5 cellular contexts compared by ENCODE assay signal in the genomic region with DNA sequence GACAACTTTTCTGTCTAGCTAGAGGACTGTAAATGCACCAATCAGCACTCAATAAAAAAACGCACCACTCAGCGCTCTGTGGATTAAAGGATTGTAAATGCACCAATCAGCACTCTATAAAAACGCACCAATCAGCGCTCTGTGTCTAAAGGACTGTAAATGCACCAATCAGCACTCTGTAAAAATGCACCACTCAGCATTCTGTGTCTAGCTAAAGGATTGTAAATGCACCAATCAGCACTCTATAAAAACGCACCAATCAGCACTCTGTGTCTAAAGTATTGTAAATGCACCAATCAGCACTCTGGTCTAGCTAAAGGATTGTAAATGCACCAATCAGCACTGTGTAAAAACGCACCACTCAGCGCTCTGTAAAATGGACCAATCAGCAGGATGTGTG. TPM values are rescaled to one million over a fixed set of nuclear protein-coding genes. Genes with fewer than 3 reads are reported as not detected.
DNase-seq lines count a peak whose midpoint lies in the region; ATAC-seq, FAIRE-seq and TF ChIP-seq lines count a peak whose summit lies in the region.
"Not testable (repeated sequence)": the region's sequence is repeated elsewhere in the genome, so short reads cannot be mapped to it uniquely, and the experiment has no call there.

No MANE protein-coding gene starts in this region.

- not testable (repeated sequence) for H3K4me3 ChIP-seq in A549; IMR-90 (ENCODE audit: insufficient read depth, low read depth, low read length); K562; HepG2 (replicated peaks in 1 of 3; ENCODE audit: insufficient read depth in 1 of 3, low read depth in 2 of 3, low read length in 3 of 3)

- CTCF ChIA-PET in A549 (lab: Yijun Ruan, JAX) (interaction anchor here (1.1 to 1.3 kb wide), 2 partner anchors 25 to 514 kb away, joined by 3 to 5 read pairs; a partner anchor contains a TSS), WTC11 (lab: Charles Lee) (interaction anchor here (0.6 kb wide), 1 partner anchor 26 kb away, joined by 3 read pairs; a partner anchor contains a TSS)
- CTCF ChIA-PET in IMR-90 (lab: Yijun Ruan, JAX); K562 (lab: Yijun Ruan, JAX; ENCODE audit: low intra/inter-chr PET ratio); HepG2 (lab: Yijun Ruan, JAX; ENCODE audit: low intra/inter-chr PET ratio, low total read pairs): not testable (repeated sequence)

- BruUV-seq in IMR-90 (replicated peaks; lab: Mats Ljungman, UMichigan); K562 (replicated peaks; lab: Mats Ljungman, UMichigan); HepG2 (replicated peaks; lab: Mats Ljungman, UMichigan): not testable (repeated sequence)

- H4K8ac ChIP-seq in IMR-90 (ENCODE audit: low read depth in 2 of 2, low read length in 2 of 2) = not testable (repeated sequence)

- not testable (repeated sequence) for ATAC-seq in A549; IMR-90 (ENCODE audit: low read depth); WTC11; K562; HepG2

- dilution Hi-C loops in IMR-90 (cut with HindIII; ENCODE audit: low sequenced_read_pairs, unreplicated experiment) = not testable (repeated sequence)

- not testable (repeated sequence) for TF ChIP-seq POLR2A in A549 (IDR thresholded peaks at IDR 0.05; ENCODE audit: low read length); IMR-90 (IDR thresholded peaks at IDR 0.05; ENCODE audit: low read depth, low read length); K562 (conservative IDR thresholded peaks at IDR 0.05); HepG2 (IDR thresholded peaks at IDR 0.05; ENCODE audit: insufficient read depth in 1 of 2, low read depth in 2 of 2, low read length in 2 of 2)

- not testable (repeated sequence) for H3K27ac Mint-ChIP-seq in WTC11

- in situ Hi-C loops in IMR-90 (cut with MboI; ENCODE audit: low sequenced_read_pairs) = loop anchor here (5.0 to 25.0 kb wide), 2 partner anchors 517 to 992 kb away; no protein-coding TSS in a partner anchor
- in situ Hi-C loops in K562 (cut with MboI) = loop anchor here (10.0 kb wide), 1 partner anchor 210 kb away; no protein-coding TSS in a partner anchor
- in situ Hi-C loops in HepG2 (cut with HindIII; ENCODE audit: extremely low pct_ligation_motif_present, low pct_unique_long_range_greater_than_20kb) = not testable (repeated sequence)

- H2AFZ ChIP-seq in IMR-90 (replicated peaks; ENCODE audit: low read length, poor library complexity); K562 (ENCODE audit: low read depth, low read length); HepG2 (ENCODE audit: low read length): not testable (repeated sequence)

- H3K36me3 ChIP-seq in IMR-90 (ENCODE audit: control insufficient read depth, insufficient read depth, low read length); K562 (ENCODE audit: control insufficient read depth, insufficient read depth, low read length): not testable (repeated sequence)
- peaks cover 5 to 12% of the 10 kb centered on the region in 2 experiments for H3K36me3 ChIP-seq in HepG2 (replicated peaks in 1 of 2; ENCODE audit: control insufficient read depth in 1 of 2, insufficient read depth in 2 of 2, low read length in 2 of 2)

- H4K5ac ChIP-seq in IMR-90 (ENCODE audit: low read depth, low read length) = not testable (repeated sequence)

- H2BK20ac ChIP-seq in IMR-90 (ENCODE audit: low read depth, low read length) = not testable (repeated sequence)

- TF ChIP-seq CTCF in A549 (IDR thresholded peaks at IDR 0.05); IMR-90 (conservative IDR thresholded peaks at IDR 0.05; ENCODE audit: low read depth, low read length); WTC11 (IDR thresholded peaks at IDR 0.05); K562 (IDR thresholded peaks at IDR 0.05 in 2 of 3, conservative IDR thresholded peaks at IDR 0.05 in 1 of 3; ENCODE audit: insufficient read depth in 2 of 3, low read depth in 1 of 3, low read length in 3 of 3); HepG2 (CRISPR knock-in tag; IDR thresholded peaks at IDR 0.05): not testable (repeated sequence)

- H3K79me1 ChIP-seq in IMR-90 (ENCODE audit: low read depth in 1 of 2, low read length in 2 of 2) = peaks cover 9 to 31% of the 10 kb centered on the region in 2 experiments

- not testable (repeated sequence) for H2BK15ac ChIP-seq in IMR-90 (ENCODE audit: low read depth, low read length)

- H2AK9ac ChIP-seq in IMR-90 (replicated peaks; ENCODE audit: low read depth, low read length, poor library complexity) = not testable (repeated sequence)

- H2BK120ac ChIP-seq in IMR-90 (ENCODE audit: low read depth, low read length) = not testable (repeated sequence)

- not testable (repeated sequence) for DNase-seq in A549 (ENCODE audit: low read depth in 1 of 2, low spot score in 1 of 2); IMR-90; WTC11 (ENCODE audit: low spot score); K562 (ENCODE audit: extremely low read depth in 1 of 4, low spot score in 3 of 4); HepG2 (ENCODE audit: low spot score)

- TF ChIP-seq RAD21 in A549 (conservative IDR thresholded peaks at IDR 0.05 in 1 of 2, IDR thresholded peaks at IDR 0.05 in 1 of 2); IMR-90 (IDR thresholded peaks at IDR 0.05; ENCODE audit: low read length); K562 (CRISPR knock-in tag; conservative IDR thresholded peaks at IDR 0.05 in 1 of 2, IDR thresholded peaks at IDR 0.05 in 1 of 2); HepG2 (CRISPR knock-in tag; IDR thresholded peaks at IDR 0.05): not testable (repeated sequence)

- H3K9ac ChIP-seq in IMR-90 (ENCODE audit: low read depth, low read length); K562 (ENCODE audit: insufficient read depth in 1 of 2, low read depth in 2 of 2, low read length in 2 of 2); HepG2 (ENCODE audit: insufficient read depth, low read depth, low read length): not testable (repeated sequence)

- not testable (repeated sequence) for H4K20me1 ChIP-seq in IMR-90 (ENCODE audit: insufficient read depth, low read length); K562 (replicated peaks; ENCODE audit: control insufficient read depth, insufficient read depth, low read length)
- H4K20me1 ChIP-seq in HepG2 (ENCODE audit: insufficient read depth, low read length) = peaks cover 24% of the 10 kb centered on the region

- H3K14ac ChIP-seq in IMR-90 (replicated peaks; ENCODE audit: low read depth, low read length) = not testable (repeated sequence)

- not testable (repeated sequence) for H3K23ac ChIP-seq in IMR-90 (ENCODE audit: low read depth, low read length)

- H3K4me3 Mint-ChIP-seq in WTC11 = not testable (repeated sequence)

- H3K79me2 ChIP-seq in K562 (ENCODE audit: control insufficient read depth, insufficient read depth, low read length) (peaks cover 81% of the 10 kb centered on the region), HepG2 (ENCODE audit: insufficient read depth, low read length) (peaks cover 92% of the 10 kb centered on the region)

- H3K27me3 ChIP-seq in IMR-90 (ENCODE audit: control insufficient read depth, insufficient read depth, low read length); K562 (ENCODE audit: control insufficient read depth in 2 of 2, insufficient read depth in 2 of 2, low read length in 2 of 2); HepG2 (ENCODE audit: control insufficient read depth in 1 of 2, insufficient read depth in 2 of 2, low read length in 2 of 2): not testable (repeated sequence)

- H3K9me3 ChIP-seq in A549; IMR-90 (ENCODE audit: control insufficient read depth, insufficient read depth, low read length); K562 (replicated peaks; ENCODE audit: control insufficient read depth, insufficient read depth, low read depth, low read length); HepG2 (ENCODE audit: low read length): not testable (repeated sequence)

- TF ChIP-seq EP300 in A549 (IDR thresholded peaks at IDR 0.05); K562 (IDR thresholded peaks at IDR 0.05; ENCODE audit: low read length); HepG2 (IDR thresholded peaks at IDR 0.05; ENCODE audit: low read depth in 2 of 2, low read length in 2 of 2); HepG2 (CRISPR knock-in tag; IDR thresholded peaks at IDR 0.05; ENCODE audit: borderline replicate concordance): not testable (repeated sequence)

- intact Hi-C loops in IMR-90 (cut with micrococcal nuclease) = loop anchor here (10.0 kb wide), 1 partner anchor 360 kb away; no protein-coding TSS in a partner anchor
- intact Hi-C loops in K562 (cut with micrococcal nuclease) = loop anchor here (5.0 kb wide), 1 partner anchor 207 kb away; no protein-coding TSS in a partner anchor
- intact Hi-C loops in HepG2 (cut with micrococcal nuclease; ENCODE audit: unreplicated experiment) = not testable (repeated sequence)

- not testable (repeated sequence) for H3K4ac ChIP-seq in IMR-90 (ENCODE audit: low read depth, low read length)

- not testable (repeated sequence) for H3K27me3 Mint-ChIP-seq in WTC11 (ENCODE audit: low read depth)

- not testable (repeated sequence) for H2BK5ac ChIP-seq in IMR-90 (ENCODE audit: low read depth, low read length, poor library complexity, severe bottlenecking)

- peaks cover 19% of the 10 kb centered on the region for H3K4me1 Mint-ChIP-seq in WTC11

- POLR2A ChIA-PET in A549 (lab: Yijun Ruan, JAX); IMR-90 (lab: Charles Lee; ENCODE audit: unreplicated experiment); WTC11 (lab: Charles Lee); HepG2 (lab: Yijun Ruan, JAX): not testable (repeated sequence)
- POLR2A ChIA-PET in K562 (lab: Yijun Ruan, JAX) = interaction anchor here (1.7 kb wide), 1 partner anchor 26 kb away, joined by 4 read pairs; a partner anchor contains a TSS

- H2AK5ac ChIP-seq in IMR-90 (ENCODE audit: low read depth, low read length) = not testable (repeated sequence)

- H3K36me3 Mint-ChIP-seq in WTC11 = peaks cover 35% of the 10 kb centered on the region

- H3K4me2 ChIP-seq in A549; IMR-90 (ENCODE audit: low read depth, low read length); K562 (ENCODE audit: insufficient read depth, low read length); HepG2 (ENCODE audit: low read depth, low read length): not testable (repeated sequence)

- H3K27ac ChIP-seq in A549; IMR-90 (ENCODE audit: insufficient read depth, low read length); K562 (ENCODE audit: extremely low read depth, low read depth, low read length); HepG2 (ENCODE audit: extremely low read length, insufficient read depth, low read length): not testable (repeated sequence)

- H3K4me1 ChIP-seq in A549; IMR-90 (ENCODE audit: control insufficient read depth, insufficient read depth, low read length); K562 (replicated peaks in 1 of 2; ENCODE audit: control insufficient read depth in 2 of 2, insufficient read depth in 2 of 2, low read length in 2 of 2); HepG2 (ENCODE audit: insufficient read depth, low read length): not testable (repeated sequence)

- WGBS in A549 (ENCODE audit: missing lambda C conversion rate) = 96% methylated on average over 7 of the region's 7 CpGs
- no CpG with 5 or more reads among the region's 7 CpGs for WGBS in IMR-90 (ENCODE audit: extremely low coverage in 2 of 2, insufficient read length in 1 of 2), 2 experiments
- 96% methylated on average over 7 of the region's 7 CpGs for WGBS in K562 (ENCODE audit: insufficient coverage, low coverage, missing lambda C conversion rate)
- WGBS in HepG2 (ENCODE audit: low lambda C conversion rate) = over 99% methylated on average over 7 of the region's 7 CpGs

- H4K91ac ChIP-seq in IMR-90 (ENCODE audit: insufficient read depth, low read depth, low read length) = not testable (repeated sequence)

- H3K18ac ChIP-seq in IMR-90 (ENCODE audit: low read depth, low read length) = not testable (repeated sequence)

- H3K9me3 Mint-ChIP-seq in WTC11 = peaks cover 18% of the 10 kb centered on the region

- H3K9me1 ChIP-seq in IMR-90 (ENCODE audit: insufficient read depth, low read length); K562 (ENCODE audit: control insufficient read depth, insufficient read depth, low read length): not testable (repeated sequence)

- FAIRE-seq in A549 (lab: Jason Lieb, UNC); K562 (lab: Jason Lieb, UNC); HepG2 (lab: Jason Lieb, UNC): not testable (repeated sequence)

- H3K56ac ChIP-seq in IMR-90 (ENCODE audit: extremely low read depth, insufficient read depth, low read length) = not testable (repeated sequence)

RNA-seq across cellular contexts. Expression of a gene that starts 25.6 kb away (rescaled TPM):
- polyA plus RNA-seq in A549 (2011; rRNA removed) (60.4 and 99.1 TPM in 2 replicates), A549 (2017; fragmentation: RNase III; extraction: RNeasy Plus Mini Kit Qiagen cat#74134 plus additional on column Dnase treatment) (35.5 to 38.5 TPM (median 38.2 TPM) in 3 replicates), IMR-90 (2012; rRNA removed) (9.3 and 20.6 TPM in 2 replicates), K562 (2011; rRNA removed) (58.4 and 86.5 TPM in 2 replicates), K562 (2014; fragmentation: Illumina TruSeq; extraction: Trizol) (64.1 and 100 TPM in 2 replicates), K562 (2014; fragmentation: Nextera tagmentation; extraction: Ambion mirVana) (10 to 100 TPM; 86.8 to 90.0 TPM), K562 (2014; rRNA removed) (70.5 and 86.5 TPM in 2 replicates), HepG2 (2011; rRNA removed) (26.4 and 28.6 TPM in 2 replicates)
- polyA plus RNA-seq in A549 (2012; cell fraction: cytosol; rRNA removed) = 15.2 and 16.0 TPM in 2 replicates
- polyA plus RNA-seq in A549 (2012; cell fraction: nucleus; rRNA removed) = 11.5 and 35.0 TPM in 2 replicates
- 26.9 and 31.5 TPM in 2 replicates for polyA minus RNA-seq in A549 (2011; rRNA and poly(A)+ RNA removed)
- total RNA-seq in IMR-90 (2012; rRNA removed) (23.5 and 63.9 TPM in 2 replicates), WTC11 (2021) (56.4 to 60.9 TPM (median 57.9 TPM) in 3 replicates), K562 (2014; rRNA removed) (61.4 and 62.2 TPM in 2 replicates), K562 (2014; rRNA removed; fragmentation: Illumina TruSeq; extraction: Trizol) (70.0 and 94.9 TPM in 2 replicates), K562 (2015; rRNA removed; fragmentation: Illumina TruSeq; extraction: Trizol) (49.2 and 58.6 TPM in 2 replicates), K562 (2021) (60.3 and 65.4 TPM in 2 replicates), HepG2 (2016; rRNA removed; fragmentation: Illumina TruSeq; extraction: Trizol) (84.8 and 135 TPM in 2 replicates)
- polyA plus RNA-seq in IMR-90 (2012; cell fraction: cytosol; rRNA removed) = 9.6 TPM in 2 replicates
- polyA plus RNA-seq in IMR-90 (2012; cell fraction: nucleus; rRNA removed; ENCODE audit: low replicate concordance) = 6.6 and 28.3 TPM in 2 replicates
- 31.8 and 105 TPM in 2 replicates for total RNA-seq in K562 (2011; cell fraction: chromatin; rRNA removed; ENCODE audit: low replicate concordance)
- 17.7 and 26.2 TPM in 2 replicates for total RNA-seq in K562 (2011; cell fraction: nucleolus; rRNA removed)
- 42.5 and 60.5 TPM in 2 replicates for total RNA-seq in K562 (2011; cell fraction: nucleoplasm; rRNA removed)
- polyA plus RNA-seq in K562 (2011; cell fraction: cytosol; rRNA removed) = 14.9 and 49.8 TPM in 2 replicates
- polyA plus RNA-seq in K562 (2011; cell fraction: nucleus; rRNA removed) = 38.3 and 62.9 TPM in 2 replicates
- polyA plus RNA-seq in K562 (2012) = 51.3 and 54.1 TPM in 2 replicates
- polyA minus RNA-seq in K562 (2011; rRNA and poly(A)+ RNA removed) = 73.0 and 88.3 TPM in 2 replicates
- polyA minus RNA-seq in K562 (2011; cell fraction: cytosol; rRNA and poly(A)+ RNA removed) = 21.6 and 26.1 TPM in 2 replicates
- polyA minus RNA-seq in K562 (2011; cell fraction: nucleus; rRNA and poly(A)+ RNA removed) = 42.7 and 84.9 TPM in 2 replicates
- 78.0 and 80.0 TPM in 2 replicates for total RNA-seq in HepG2 (2016; cell fraction: cytosol; rRNA removed; fragmentation: Illumina TruSeq; extraction: Trizol; ENCODE audit: low read depth)
- 78.3 and 142 TPM in 2 replicates for total RNA-seq in HepG2 (2016; cell fraction: insoluble cytoplasmic fraction; rRNA removed; fragmentation: Illumina TruSeq; extraction: Trizol)
- 42.7 and 44.3 TPM in 2 replicates for total RNA-seq in HepG2 (2016; cell fraction: membrane; rRNA removed; fragmentation: Illumina TruSeq; extraction: Trizol)
- total RNA-seq in HepG2 (2016; cell fraction: nucleus; rRNA removed; fragmentation: Illumina TruSeq; extraction: Trizol) = 69.9 and 72.4 TPM in 2 replicates
- polyA plus RNA-seq in HepG2 (2011; cell fraction: cytosol; rRNA removed) = 19.7 and 32.1 TPM in 2 replicates
- polyA plus RNA-seq in HepG2 (2011; cell fraction: nucleus; rRNA removed) = 18.3 and 19.1 TPM in 2 replicates
- 33.2 and 53.6 TPM in 2 replicates for polyA plus RNA-seq in HepG2 (2012)
- 11.5 and 11.9 TPM in 2 replicates for polyA plus RNA-seq in HepG2 (2016; cell fraction: cytosol; fragmentation: Illumina TruSeq; extraction: Trizol; ENCODE audit: low read depth)
- 103 and 106 TPM in 2 replicates for polyA plus RNA-seq in HepG2 (2016; cell fraction: insoluble cytoplasmic fraction; fragmentation: Illumina TruSeq; extraction: Trizol; ENCODE audit: low read depth)
- polyA plus RNA-seq in HepG2 (2016; cell fraction: membrane; fragmentation: Illumina TruSeq; extraction: Trizol; ENCODE audit: low read depth) = 13.1 and 13.3 TPM in 2 replicates
- 46.6 and 57.0 TPM in 2 replicates for polyA plus RNA-seq in HepG2 (2016; cell fraction: nucleus; fragmentation: Illumina TruSeq; extraction: Trizol; ENCODE audit: insufficient read depth, low read depth)
- 16.1 and 20.2 TPM in 2 replicates for polyA minus RNA-seq in HepG2 (2011; rRNA and poly(A)+ RNA removed; ENCODE audit: low replicate concordance)
- 34.1 and 44.2 TPM in 2 replicates for polyA minus RNA-seq in HepG2 (2011; cell fraction: cytosol; rRNA and poly(A)+ RNA removed)
- polyA minus RNA-seq in HepG2 (2011; cell fraction: nucleus; rRNA and poly(A)+ RNA removed) = 145 and 169 TPM in 2 replicates

RNA-seq across cellular contexts. Expression of a gene that starts 25.9 kb away (rescaled TPM):
- polyA plus RNA-seq in A549 (2011; rRNA removed) (21.5 and 24.1 TPM in 2 replicates), A549 (2017; fragmentation: RNase III; extraction: RNeasy Plus Mini Kit Qiagen cat#74134 plus additional on column Dnase treatment) (4.3 to 5.9 TPM (median 5.4 TPM) in 3 replicates), IMR-90 (2012; rRNA removed) (9.8 and 10.3 TPM in 2 replicates), K562 (2011; rRNA removed) (14.5 and 24.2 TPM in 2 replicates), K562 (2014; fragmentation: Illumina TruSeq; extraction: Trizol) (9.0 and 9.1 TPM in 2 replicates), K562 (2014; fragmentation: Nextera tagmentation; extraction: Ambion mirVana) (1 to 10 TPM; 3.4 to 3.6 TPM), K562 (2014; rRNA removed) (6.2 and 6.8 TPM in 2 replicates), HepG2 (2011; rRNA removed) (20.1 and 26.4 TPM in 2 replicates)
- polyA plus RNA-seq in A549 (2012; cell fraction: cytosol; rRNA removed) = 4.4 and 5.7 TPM in 2 replicates
- 3.6 and 4.5 TPM in 2 replicates for polyA plus RNA-seq in A549 (2012; cell fraction: nucleus; rRNA removed)
- 72.7 and 97.7 TPM in 2 replicates for polyA minus RNA-seq in A549 (2011; rRNA and poly(A)+ RNA removed)
- total RNA-seq in IMR-90 (2012; rRNA removed) (14.2 and 17.5 TPM in 2 replicates), WTC11 (2021) (27.7 to 33.7 TPM (median 31.4 TPM) in 3 replicates), K562 (2014; rRNA removed) (5.1 and 5.4 TPM in 2 replicates), K562 (2014; rRNA removed; fragmentation: Illumina TruSeq; extraction: Trizol) (11.1 and 13.0 TPM in 2 replicates), K562 (2015; rRNA removed; fragmentation: Illumina TruSeq; extraction: Trizol) (9.5 and 12.0 TPM in 2 replicates), K562 (2021) (9.8 and 13.9 TPM in 2 replicates), HepG2 (2016; rRNA removed; fragmentation: Illumina TruSeq; extraction: Trizol) (12.9 and 13.5 TPM in 2 replicates)
- 4.1 and 4.6 TPM in 2 replicates for polyA plus RNA-seq in IMR-90 (2012; cell fraction: cytosol; rRNA removed)
- polyA plus RNA-seq in IMR-90 (2012; cell fraction: nucleus; rRNA removed; ENCODE audit: low replicate concordance) = 9.1 and 19.6 TPM in 2 replicates
- total RNA-seq in K562 (2011; cell fraction: chromatin; rRNA removed; ENCODE audit: low replicate concordance) = 27.5 and 81.6 TPM in 2 replicates
- total RNA-seq in K562 (2011; cell fraction: nucleolus; rRNA removed) = 19.5 and 21.8 TPM in 2 replicates
- total RNA-seq in K562 (2011; cell fraction: nucleoplasm; rRNA removed) = 51.9 and 119 TPM in 2 replicates
- 8.2 and 11.8 TPM in 2 replicates for polyA plus RNA-seq in K562 (2011; cell fraction: cytosol; rRNA removed)
- polyA plus RNA-seq in K562 (2011; cell fraction: nucleus; rRNA removed) = 32.2 and 33.0 TPM in 2 replicates
- 7.0 and 9.5 TPM in 2 replicates for polyA plus RNA-seq in K562 (2012)
- polyA minus RNA-seq in K562 (2011; rRNA and poly(A)+ RNA removed) = 34.7 and 48.3 TPM in 2 replicates
- polyA minus RNA-seq in K562 (2011; cell fraction: cytosol; rRNA and poly(A)+ RNA removed) = 7.8 and 18.7 TPM in 2 replicates
- 63.7 and 108 TPM in 2 replicates for polyA minus RNA-seq in K562 (2011; cell fraction: nucleus; rRNA and poly(A)+ RNA removed)
- 4.3 and 8.4 TPM in 2 replicates for total RNA-seq in HepG2 (2016; cell fraction: cytosol; rRNA removed; fragmentation: Illumina TruSeq; extraction: Trizol; ENCODE audit: low read depth)
- 12.8 and 17.3 TPM in 2 replicates for total RNA-seq in HepG2 (2016; cell fraction: insoluble cytoplasmic fraction; rRNA removed; fragmentation: Illumina TruSeq; extraction: Trizol)
- 7.6 and 8.4 TPM in 2 replicates for total RNA-seq in HepG2 (2016; cell fraction: membrane; rRNA removed; fragmentation: Illumina TruSeq; extraction: Trizol)
- 41.7 and 43.4 TPM in 2 replicates for total RNA-seq in HepG2 (2016; cell fraction: nucleus; rRNA removed; fragmentation: Illumina TruSeq; extraction: Trizol)
- polyA plus RNA-seq in HepG2 (2011; cell fraction: cytosol; rRNA removed) = 9.4 and 12.2 TPM in 2 replicates
- 15.7 and 19.1 TPM in 2 replicates for polyA plus RNA-seq in HepG2 (2011; cell fraction: nucleus; rRNA removed)
- polyA plus RNA-seq in HepG2 (2012) = 10.0 and 12.1 TPM in 2 replicates
- 5.8 and 8.9 TPM in 2 replicates for polyA plus RNA-seq in HepG2 (2016; cell fraction: cytosol; fragmentation: Illumina TruSeq; extraction: Trizol; ENCODE audit: low read depth)
- 11.2 and 12.1 TPM in 2 replicates for polyA plus RNA-seq in HepG2 (2016; cell fraction: insoluble cytoplasmic fraction; fragmentation: Illumina TruSeq; extraction: Trizol; ENCODE audit: low read depth)
- polyA plus RNA-seq in HepG2 (2016; cell fraction: membrane; fragmentation: Illumina TruSeq; extraction: Trizol; ENCODE audit: low read depth) = 11.3 and 14.5 TPM in 2 replicates
- polyA plus RNA-seq in HepG2 (2016; cell fraction: nucleus; fragmentation: Illumina TruSeq; extraction: Trizol; ENCODE audit: insufficient read depth, low read depth) = 15.6 and 19.3 TPM in 2 replicates
- 76.1 and 285 TPM in 2 replicates for polyA minus RNA-seq in HepG2 (2011; rRNA and poly(A)+ RNA removed; ENCODE audit: low replicate concordance)
- 16.7 and 35.9 TPM in 2 replicates for polyA minus RNA-seq in HepG2 (2011; cell fraction: cytosol; rRNA and poly(A)+ RNA removed)
- 211 and 318 TPM in 2 replicates for polyA minus RNA-seq in HepG2 (2011; cell fraction: nucleus; rRNA and poly(A)+ RNA removed)
